In genomic region chr2:119679846-119680245, GRCh38 we compare ENCODE assay signal across 8 cellular contexts. TPM values are rescaled to one million over a fixed set of nuclear protein-coding genes. Genes with fewer than 3 reads are reported as not detected.
DNase-seq lines count a peak whose midpoint lies in the region; ATAC-seq lines count a peak whose summit lies in the region.

No MANE protein-coding gene starts in this region.

- ATAC-seq in activated CD8-positive, alpha-beta T cell treated with anti-CD3 and anti-CD28 coated beads, Interleukin-2, amount 10 ng/mL, durations not matched to agents 7 days and 5 days = no peak
- no peak for ATAC-seq in stimulated activated naive CD8-positive, alpha-beta T cell treated with anti-CD3 and anti-CD28 coated beads, Interleukin-15, amount 100 ng/mL, for 72 hours
- no peak for ATAC-seq in GM21786 (IDR thresholded peaks at IDR 0.05; ENCODE audit: unreplicated experiment)
- no peak for ATAC-seq in HG03520 (IDR thresholded peaks at IDR 0.05; ENCODE audit: unreplicated experiment)

- peaks cover 20% of the 10 kb centered on the region for H3K4me1 Mint-ChIP-seq in T-helper 2 cell treated with Interferon-gamma antibody and Interleukin-4, amounts not matched to agents 5 μg/mL and 100 μg/mL, for 36 hours (ENCODE audit: low read depth)
- H3K4me1 Mint-ChIP-seq in activated CD8-positive, alpha-beta T cell treated with anti-CD3 and anti-CD28 coated beads, Interleukin-2, amount 10 ng/mL, durations not matched to agents 7 days and 5 days (ENCODE audit: low read depth) = peaks cover 24% of the 10 kb centered on the region
- peaks cover 46% of the 10 kb centered on the region for H3K4me1 Mint-ChIP-seq in stimulated activated naive CD8-positive, alpha-beta T cell treated with anti-CD3 and anti-CD28 coated beads, Interleukin-15, amount 100 ng/mL, for 72 hours

- H3K4me3 ChIP-seq in iPS-20b (ENCODE audit: low read length) = peak overlapping the region; percentile 86

- H3K4me1 ChIP-seq in iPS-20b (ENCODE audit: insufficient read depth, low read length) = peaks cover 9% of the 10 kb centered on the region; the same call in 1 of the 2 replicates

- peak overlapping the region; percentile 88 for H3K4me3 Mint-ChIP-seq in T-helper 2 cell treated with Interferon-gamma antibody and Interleukin-4, amounts not matched to agents 5 μg/mL and 100 μg/mL, for 36 hours
- peak overlapping the region; percentile 81 for H3K4me3 Mint-ChIP-seq in activated CD8-positive, alpha-beta T cell treated with anti-CD3 and anti-CD28 coated beads, Interleukin-2, amount 10 ng/mL, durations not matched to agents 7 days and 5 days
- peak overlapping the region; percentile 87 to 92 for H3K4me3 Mint-ChIP-seq in stimulated activated naive CD8-positive, alpha-beta T cell treated with anti-CD3 and anti-CD28 coated beads, Interleukin-15, amount 100 ng/mL, for 72 hours

- H3K9me3 Mint-ChIP-seq in T-helper 2 cell treated with Interferon-gamma antibody and Interleukin-4, amounts not matched to agents 5 μg/mL and 100 μg/mL, for 36 hours = no peaks in the 10 kb centered on the region
- H3K9me3 Mint-ChIP-seq in activated CD8-positive, alpha-beta T cell treated with anti-CD3 and anti-CD28 coated beads, Interleukin-2, amount 10 ng/mL, durations not matched to agents 7 days and 5 days (ENCODE audit: insufficient read depth) = no peaks in the 10 kb centered on the region
- peaks cover 0 to 7% of the 10 kb centered on the region in 2 donors for H3K9me3 Mint-ChIP-seq in stimulated activated naive CD8-positive, alpha-beta T cell treated with anti-CD3 and anti-CD28 coated beads, Interleukin-15, amount 100 ng/mL, for 72 hours

- POLR2A ChIA-PET in activated CD8-positive, alpha-beta T cell treated with anti-CD3 and anti-CD28 coated beads, Interleukin-2, amount 10 ng/mL, durations not matched to agents 7 days and 5 days (lab: Charles Lee) = no interaction called here

- no peaks in the 10 kb centered on the region for H3K9me3 ChIP-seq in iPS-20b (ENCODE audit: insufficient read depth, low read depth, low read length)

- H3K27ac Mint-ChIP-seq in T-helper 2 cell treated with Interferon-gamma antibody and Interleukin-4, amounts not matched to agents 5 μg/mL and 100 μg/mL, for 36 hours = peak overlapping the region; percentile 87
- peak overlapping the region; percentile 74 for H3K27ac Mint-ChIP-seq in activated CD8-positive, alpha-beta T cell treated with anti-CD3 and anti-CD28 coated beads, Interleukin-2, amount 10 ng/mL, durations not matched to agents 7 days and 5 days
- H3K27ac Mint-ChIP-seq in stimulated activated naive CD8-positive, alpha-beta T cell treated with anti-CD3 and anti-CD28 coated beads, Interleukin-15, amount 100 ng/mL, for 72 hours = peak overlapping the region; percentile 89 to 92

- H3K36me3 Mint-ChIP-seq in T-helper 2 cell treated with Interferon-gamma antibody and Interleukin-4, amounts not matched to agents 5 μg/mL and 100 μg/mL, for 36 hours (ENCODE audit: low read depth) = peaks cover 7% of the 10 kb centered on the region
- peaks cover 7% of the 10 kb centered on the region for H3K36me3 Mint-ChIP-seq in activated CD8-positive, alpha-beta T cell treated with anti-CD3 and anti-CD28 coated beads, Interleukin-2, amount 10 ng/mL, durations not matched to agents 7 days and 5 days (ENCODE audit: low read depth)

- H3K27me3 Mint-ChIP-seq in T-helper 2 cell treated with Interferon-gamma antibody and Interleukin-4, amounts not matched to agents 5 μg/mL and 100 μg/mL, for 36 hours (ENCODE audit: low read depth) = peaks cover 18% of the 10 kb centered on the region
- H3K27me3 Mint-ChIP-seq in activated CD8-positive, alpha-beta T cell treated with anti-CD3 and anti-CD28 coated beads, Interleukin-2, amount 10 ng/mL, durations not matched to agents 7 days and 5 days (ENCODE audit: low read depth) = peaks cover 7% of the 10 kb centered on the region
- H3K27me3 Mint-ChIP-seq in stimulated activated naive CD8-positive, alpha-beta T cell treated with anti-CD3 and anti-CD28 coated beads, Interleukin-15, amount 100 ng/mL, for 72 hours = no peaks in the 10 kb centered on the region

- CTCF ChIA-PET in activated CD8-positive, alpha-beta T cell treated with anti-CD3 and anti-CD28 coated beads, Interleukin-2, amount 10 ng/mL, durations not matched to agents 7 days and 5 days (lab: Charles Lee) = interaction anchor here (1.8 kb wide), 1 partner anchor 38 kb away, joined by 5 read pairs; no protein-coding TSS in a partner anchor

- DNase-seq in T-helper 2 cell treated with Interferon-gamma antibody and Interleukin-4, amounts not matched to agents 5 μg/mL and 100 μg/mL, for 36 hours (ENCODE audit: low spot score) = no peak
- DNase-seq in T-helper 2 cell (no peak), GF-D8 (lab: John Stamatoyannopoulos, UW) (no peak)
- no peak for DNase-seq in activated CD8-positive, alpha-beta T cell treated with anti-CD3 and anti-CD28 coated beads, Interleukin-2, amount 10 ng/mL, durations not matched to agents 7 days and 5 days
- no peak for DNase-seq in stimulated activated naive CD8-positive, alpha-beta T cell treated with anti-CD3 and anti-CD28 coated beads, Interleukin-15, amount 100 ng/mL, for 72 hours

- peaks cover 23% of the 10 kb centered on the region for H3K36me3 ChIP-seq in iPS-20b (ENCODE audit: insufficient read depth, low read depth, low read length)

- no peak overlapping the region for H3K27ac ChIP-seq in iPS-20b (ENCODE audit: low read length)

- H3K9ac ChIP-seq in iPS-20b (ENCODE audit: low read depth, low read length) = peak overlapping the region; percentile 95

- no peaks in the 10 kb centered on the region for H3K27me3 ChIP-seq in iPS-20b (ENCODE audit: insufficient read depth, low read length)

RNA-seq across cellular contexts. Expression of gene TMEM177, which starts 0.8 kb away (rescaled TPM):
- 10 to 100 TPM in 1 of 2 experiments, 1 to 10 TPM in 1; 9.1 to 10.4 TPM for total RNA-seq in activated CD8-positive, alpha-beta T cell treated with anti-CD3 and anti-CD28 coated beads, Interleukin-2, amount 10 ng/mL, durations not matched to agents 7 days and 5 days
